In genomic region chr4:85603437-85604336, GRCh38 we compare ENCODE assay signal across 12 cellular contexts.
A peak's percentile ranks its signal among the peaks of the same experiment; 100 is the strongest.
DNase-seq lines count a peak whose midpoint lies in the region; ATAC-seq and TF ChIP-seq lines count a peak whose summit lies in the region.
"Had no signal": no experiment of that assay in that cellular context is flagged by ENCODE, and none has a peak within 500 bp of the region (broad histone marks: within the 10 kb centered on the region; RNA-seq: fewer than 3 reads in every experiment).

No MANE protein-coding gene starts in this region.

- ATAC-seq in GM21390 (IDR thresholded peaks at IDR 0.05; ENCODE audit: unreplicated experiment), result peak; percentile 61
- ATAC-seq in body of pancreas, result no peak

- no peaks in the 10 kb centered on the region for H3K27me3 ChIP-seq in BJ (ENCODE audit: control insufficient read depth, insufficient read depth, low read length)
- no peaks in the 10 kb centered on the region for H3K27me3 ChIP-seq in Karpas-422 (ENCODE audit: low read length)
- no peaks in the 10 kb centered on the region for H3K27me3 ChIP-seq in body of pancreas

- CTCF ChIA-PET in BJ (lab: Yijun Ruan, JAX), result no interaction called here

- POLR2A ChIA-PET in BJ (lab: Charles Lee), result no interaction called here

- 82 to 88% methylated on average over 3 of the region's 3 CpGs for WGBS in body of pancreas, 2 donors

- H3K4me1 ChIP-seq in Karpas-422 (ENCODE audit: low read length), result peaks cover 52% of the 10 kb centered on the region
- H3K4me1 ChIP-seq in body of pancreas, result peaks cover 21% of the 10 kb centered on the region

- H4K20me1 ChIP-seq in Karpas-422 (ENCODE audit: insufficient read depth, low read depth, low read length), result no peaks in the 10 kb centered on the region

- H2AFZ ChIP-seq in Karpas-422 (ENCODE audit: low read length), result no peak overlapping the region

- H3K79me2 ChIP-seq in Karpas-422 (ENCODE audit: low read length), result peaks cover 33% of the 10 kb centered on the region

- DNase-seq in BJ (ENCODE audit: low read depth), result peak; percentile 16
- peak; percentile 60 for DNase-seq in Karpas-422
- DNase-seq in fibroblast of peridontal ligament (ENCODE audit: extremely low read depth), result peak; percentile 10
- no peak for DNase-seq in coronary artery (ENCODE audit: low spot score)
- DNase-seq in body of pancreas, result no peak
- no peak for DNase-seq in NCI-H146 treated with DMSO at 0.1 percent for 48 hours (lab: John Stamatoyannopoulos, UW; ENCODE audit: unreplicated experiment)
- DNase-seq in stimulated activated CD4-positive, alpha-beta T cell treated with anti-CD3 and anti-CD28 coated beads, Interleukin-2, amount 100 ng/mL, for 24 hours, result no peak
- DNase-seq: activated T-cell treated with anti-CD3 and anti-CD28 coated beads, Interleukin-2, amount 50 U/mL, for 24 hours; AML-193; IMR-90; naive thymus-derived CD8-positive, alpha-beta T cell had no signal

- H3K36me3 ChIP-seq in BJ (ENCODE audit: control insufficient read depth, insufficient read depth, low read length), result no peaks in the 10 kb centered on the region
- H3K36me3 ChIP-seq in Karpas-422 (ENCODE audit: insufficient read depth, low read length), result no peaks in the 10 kb centered on the region
- no peaks in the 10 kb centered on the region for H3K36me3 ChIP-seq in body of pancreas (replicated peaks in 1 of 2; ENCODE audit: insufficient read depth in 1 of 2, low read depth in 2 of 2)

- H3K9me3 ChIP-seq in Karpas-422 (ENCODE audit: low read length), result no peaks in the 10 kb centered on the region
- no peaks in the 10 kb centered on the region for H3K9me3 ChIP-seq in body of pancreas

- H3K9ac ChIP-seq in Karpas-422 (ENCODE audit: low read length), result no peak overlapping the region

- no peaks in the 10 kb centered on the region for H3K9me2 ChIP-seq in Karpas-422 (replicated peaks; ENCODE audit: insufficient read depth, low read length)

- H3K27ac ChIP-seq in Karpas-422 (ENCODE audit: low read length) (peak overlapping the region; percentile 99), coronary artery (no peak overlapping the region), body of pancreas (no peak overlapping the region)

- no peak for TF ChIP-seq POLR2A in body of pancreas (IDR thresholded peaks at IDR 0.05)

- H3K4me2 ChIP-seq in Karpas-422 (ENCODE audit: low read depth, low read length, poor library complexity, severe bottlenecking), result peak overlapping the region; percentile 40

- no peak overlapping the region for H3K4me3 ChIP-seq in BJ (ENCODE audit: low read depth, low read length)
- H3K4me3 ChIP-seq in Karpas-422 (ENCODE audit: low read length), result no peak overlapping the region
- no peak overlapping the region for H3K4me3 ChIP-seq in coronary artery
- no peak overlapping the region for H3K4me3 ChIP-seq in body of pancreas

- TF ChIP-seq CTCF in BJ (IDR thresholded peaks at IDR 0.05; ENCODE audit: insufficient read depth, low read depth, low read length) (no peak), coronary artery (IDR thresholded peaks at IDR 0.05) (no peak), body of pancreas (IDR thresholded peaks at IDR 0.05) (no peak)

- intact Hi-C loops in body of pancreas (cut with DNase I), result no loop called here

Comparison
In these comparisons a context has a peak if more than half of its experiments do, and no peak if none do; other contexts are left out.
1. DNase-seq: peak in BJ (single experiment), Karpas-422 (single experiment) and fibroblast of peridontal ligament (single experiment); none in coronary artery (single experiment), body of pancreas (0 of 4), NCI-H146 treated with DMSO at 0.1 percent for 48 hours (single experiment) and stimulated activated CD4-positive, alpha-beta T cell treated with anti-CD3 and anti-CD28 coated beads, Interleukin-2, amount 100 ng/mL, for 24 hours (0 of 2).